Comparison of ENCODE assay signal across 8 cellular contexts in genomic region chr9:133957772-133958171, GRCh38. TPM values are rescaled to one million over a fixed set of nuclear protein-coding genes. Genes with fewer than 3 reads are reported as not detected.
DNase-seq lines count a peak whose midpoint lies in the region; ATAC-seq and TF ChIP-seq lines count a peak whose summit lies in the region.
"Not testable (repeated sequence)": the region's sequence is repeated elsewhere in the genome, so short reads cannot be mapped to it uniquely, and the experiment has no call there.

No MANE protein-coding gene starts in this region.

- not testable (repeated sequence) for H2BK15ac ChIP-seq in H9 (ENCODE audit: low read depth, low read length)

- H4K12ac ChIP-seq in trophoblast cell (ENCODE audit: low read depth, low read length), result not testable (repeated sequence)

- H2BK120ac ChIP-seq in H9 (ENCODE audit: low read depth, low read length, poor library complexity, severe bottlenecking); trophoblast cell (ENCODE audit: insufficient read depth, low read length, poor library complexity): not testable (repeated sequence)

- H3K4me1 ChIP-seq in BLaER1, result peaks cover 90% of the 10 kb centered on the region
- H3K4me1 ChIP-seq in H9 (ENCODE audit: insufficient read depth, low read length), result peaks cover 11% of the 10 kb centered on the region; the same call in 1 of the 2 replicates
- peaks cover 26% of the 10 kb centered on the region for H3K4me1 ChIP-seq in RWPE2 (ENCODE audit: insufficient read depth, poor library complexity, severe bottlenecking)
- peaks cover 22% of the 10 kb centered on the region for H3K4me1 ChIP-seq in foreskin keratinocyte
- H3K4me1 ChIP-seq in trophoblast cell (ENCODE audit: control insufficient read depth in 1 of 2, insufficient read depth in 2 of 2, low read length in 2 of 2), result peaks cover 53 to 56% of the 10 kb centered on the region in 2 experiments
- peaks cover 55 to 63% (median 57%) of the 10 kb centered on the region in 4 donors for H3K4me1 ChIP-seq in upper lobe of left lung

- peak overlapping the region; percentile 95 for H3K27ac ChIP-seq in BLaER1
- H3K27ac ChIP-seq in H9 (ENCODE audit: insufficient read length, low read depth, low read length); trophoblast cell (ENCODE audit: low read depth, low read length): not testable (repeated sequence)
- H3K27ac ChIP-seq in RWPE2 (ENCODE audit: poor library complexity, severe bottlenecking), result peak overlapping the region; percentile 73
- H3K27ac ChIP-seq in foreskin keratinocyte, result peak overlapping the region; percentile 57
- peak overlapping the region; percentile 52 to 81 (median 77) for H3K27ac ChIP-seq in upper lobe of left lung

- not testable (repeated sequence) for DNase-seq in H9; RWPE2 (ENCODE audit: low spot score); activated T-cell treated with anti-CD3 and anti-CD28 coated beads, Interleukin-2, amount 50 U/mL, for 4 hours; foreskin keratinocyte; naive B cell; trophoblast cell; upper lobe of left lung

- peaks cover 20% of the 10 kb centered on the region for H3K79me1 ChIP-seq in H9 (ENCODE audit: insufficient read depth, low read depth, low read length, poor library complexity, severe bottlenecking)
- H3K79me1 ChIP-seq in trophoblast cell (ENCODE audit: low read length), result peaks cover 11% of the 10 kb centered on the region

- not testable (repeated sequence) for H3K18ac ChIP-seq in H9 (ENCODE audit: insufficient read length, low read depth, low read length); trophoblast cell (ENCODE audit: low read length)

- not testable (repeated sequence) for H3K23me2 ChIP-seq in H9 (ENCODE audit: insufficient read length, low read depth, low read length, poor library complexity, severe bottlenecking)

- not testable (repeated sequence) for H2BK20ac ChIP-seq in H9 (ENCODE audit: low read depth, low read length, poor library complexity, severe bottlenecking)

- not testable (repeated sequence) for H2BK12ac ChIP-seq in H9 (ENCODE audit: insufficient read length, low read depth, low read length); trophoblast cell (ENCODE audit: low read length)

- H3K14ac ChIP-seq in H9 (ENCODE audit: insufficient read depth, low read length); trophoblast cell (ENCODE audit: low read length): not testable (repeated sequence)

- not testable (repeated sequence) for TF ChIP-seq CTCF in H9 (conservative IDR thresholded peaks at IDR 0.05); RWPE2 (IDR thresholded peaks at IDR 0.05; ENCODE audit: poor library complexity, severe bottlenecking); foreskin keratinocyte (conservative IDR thresholded peaks at IDR 0.05); upper lobe of left lung (IDR thresholded peaks at IDR 0.05)

- not testable (repeated sequence) for H3T11ph ChIP-seq in H9 (ENCODE audit: low read length)

- H3K4ac ChIP-seq in H9 (ENCODE audit: low read depth, low read length), result not testable (repeated sequence)
- peak overlapping the region; percentile 30 for H3K4ac ChIP-seq in trophoblast cell (ENCODE audit: low read depth, low read length)

- H3K27me3 Mint-ChIP-seq in H9 (ENCODE audit: low read depth); activated T-cell treated with anti-CD3 and anti-CD28 coated beads, Interleukin-2, amount 50 U/mL, for 4 hours (ENCODE audit: low read depth); naive B cell: not testable (repeated sequence)

- peaks cover 64 to 70% of the 10 kb centered on the region in 2 experiments for H3K4me1 Mint-ChIP-seq in H9
- H3K4me1 Mint-ChIP-seq in activated T-cell treated with anti-CD3 and anti-CD28 coated beads, Interleukin-2, amount 50 U/mL, for 4 hours (ENCODE audit: low read depth), result peaks cover 25% of the 10 kb centered on the region
- H3K4me1 Mint-ChIP-seq in naive B cell, result peaks cover 68 to 82% (median 79%) of the 10 kb centered on the region in 3 donors

- H3K4me3 Mint-ChIP-seq in H9 (peak overlapping the region; percentile 11 to 28; a peak in 2 of 5 replicates), naive B cell (peak overlapping the region in 7 of 8 donors; percentile 68 to 89 (median 81))
- peak overlapping the region; percentile 2 for H3K4me3 Mint-ChIP-seq in activated T-cell treated with anti-CD3 and anti-CD28 coated beads, Interleukin-2, amount 50 U/mL, for 4 hours

- not testable (repeated sequence) for TF ChIP-seq EP300 in upper lobe of left lung (IDR thresholded peaks at IDR 0.05)

- not testable (repeated sequence) for H2AK5ac ChIP-seq in H9 (ENCODE audit: insufficient read length, low read length); trophoblast cell (ENCODE audit: low read length)

- H3K27me3 ChIP-seq in BLaER1; H9 (ENCODE audit: insufficient read depth, low read length); RWPE2 (ENCODE audit: insufficient read depth, poor library complexity, severe bottlenecking); foreskin keratinocyte; trophoblast cell (ENCODE audit: insufficient read depth, low read length); upper lobe of left lung: not testable (repeated sequence)

- H4K91ac ChIP-seq in H9 (ENCODE audit: insufficient read length, low read depth, low read length); trophoblast cell (ENCODE audit: low read depth, low read length): not testable (repeated sequence)

- not testable (repeated sequence) for H3K79me2 ChIP-seq in H9 (ENCODE audit: insufficient read depth, low read length)
- H3K79me2 ChIP-seq in trophoblast cell (ENCODE audit: control insufficient read depth, insufficient read depth, low read length, poor library complexity), result peaks cover 55% of the 10 kb centered on the region

- WGBS in H9 (ENCODE audit: extremely low coverage, insufficient read length, low lambda C conversion rate), result no CpG with 5 or more reads among the region's 7 CpGs
- no CpG with 5 or more reads among the region's 7 CpGs for WGBS in trophoblast cell (ENCODE audit: extremely low coverage, insufficient coverage, insufficient read length)
- no CpG with 5 or more reads among the region's 7 CpGs for WGBS in upper lobe of left lung, 2 donors

- not testable (repeated sequence) for ATAC-seq in RWPE2 (ENCODE audit: low read depth); activated T-cell treated with anti-CD3 and anti-CD28 coated beads, Interleukin-2, amount 50 U/mL, for 4 hours; foreskin keratinocyte; naive B cell (ENCODE audit: low read depth in 2 of 2); upper lobe of left lung (ENCODE audit: low FRiP score in 2 of 2)

- H3K23ac ChIP-seq in H9 (ENCODE audit: insufficient read length, low read depth, low read length); trophoblast cell (ENCODE audit: low read length): not testable (repeated sequence)

- not testable (repeated sequence) for TF ChIP-seq POLR2A in upper lobe of left lung (IDR thresholded peaks at IDR 0.05)

- peak overlapping the region; percentile 100 for H3K4me2 ChIP-seq in BLaER1
- H3K4me2 ChIP-seq in H9 (ENCODE audit: insufficient read depth, insufficient read length, low read length); trophoblast cell (ENCODE audit: low read length): not testable (repeated sequence)

- not testable (repeated sequence) for H3K56ac ChIP-seq in H9 (ENCODE audit: insufficient read length, low read depth, low read length)

- not testable (repeated sequence) for H2BK5ac ChIP-seq in H9 (ENCODE audit: insufficient read length, low read length); trophoblast cell (ENCODE audit: low read depth, low read length, poor library complexity)

- not testable (repeated sequence) for H3K4me3 ChIP-seq in BLaER1; RWPE2 (ENCODE audit: severe bottlenecking); trophoblast cell (ENCODE audit: low read depth, low read length); upper lobe of left lung

- not testable (repeated sequence) for H3K36me3 Mint-ChIP-seq in H9 (ENCODE audit: insufficient read depth in 1 of 3, low read depth in 3 of 3); activated T-cell treated with anti-CD3 and anti-CD28 coated beads, Interleukin-2, amount 50 U/mL, for 4 hours (ENCODE audit: insufficient read depth); naive B cell

- H4K20me1 ChIP-seq in BLaER1, result peaks cover 60% of the 10 kb centered on the region
- not testable (repeated sequence) for H4K20me1 ChIP-seq in H9 (ENCODE audit: control insufficient read depth, insufficient read depth, insufficient read length)

- H2AFZ ChIP-seq in H9 (ENCODE audit: low read length); trophoblast cell (ENCODE audit: insufficient read depth, low read length, poor library complexity): not testable (repeated sequence)

- H3K9me3 Mint-ChIP-seq in H9; activated T-cell treated with anti-CD3 and anti-CD28 coated beads, Interleukin-2, amount 50 U/mL, for 4 hours; naive B cell: not testable (repeated sequence)

- not testable (repeated sequence) for H3K36me3 ChIP-seq in BLaER1, upper lobe of left lung
- H3K36me3 ChIP-seq in RWPE2 (ENCODE audit: low read depth), result peaks cover 11% of the 10 kb centered on the region; the same call in 1 of the 2 replicates
- peaks cover 12 to 15% of the 10 kb centered on the region in 2 experiments for H3K36me3 ChIP-seq in trophoblast cell (ENCODE audit: control insufficient read depth in 1 of 2, insufficient read depth in 2 of 2, low read length in 2 of 2)

- not testable (repeated sequence) for H4K5ac ChIP-seq in H9 (ENCODE audit: insufficient read length, low read depth, low read length)

- H3K9me3 ChIP-seq in BLaER1; H9 (ENCODE audit: control insufficient read depth, low read depth, low read length); RWPE2 (ENCODE audit: severe bottlenecking); trophoblast cell (ENCODE audit: insufficient read depth, low read depth, low read length); upper lobe of left lung: not testable (repeated sequence)

- peak overlapping the region in 2 of 3 experiments; percentile 88 to 95; a peak in 4 of 7 replicates for H3K27ac Mint-ChIP-seq in H9
- H3K27ac Mint-ChIP-seq in naive B cell, result peak overlapping the region in 4 of 6 donors; percentile 95 to 97 (median 96)

- not testable (repeated sequence) for H4K8ac ChIP-seq in H9 (replicated peaks; ENCODE audit: insufficient read length, low read depth, low read length); trophoblast cell (ENCODE audit: low read depth, low read length)

- H3K9ac ChIP-seq in BLaER1, result peak overlapping the region; percentile 86
- not testable (repeated sequence) for H3K9ac ChIP-seq in H9 (ENCODE audit: extremely low read depth, insufficient read length, low read length); trophoblast cell (ENCODE audit: low read length)

RNA-seq across cellular contexts. Expression of gene VAV2, which starts 34.4 kb away (rescaled TPM):
- total RNA-seq in H9 (2021), result 58.7 and 58.9 TPM in 2 replicates
- total RNA-seq in activated T-cell treated with anti-CD3 and anti-CD28 coated beads, Interleukin-2, amount 50 U/mL, for 4 hours, result 1 to 10 TPM; 2.7 to 3.7 (median 3.2) TPM
- 31.8 and 45.1 TPM in 2 replicates for total RNA-seq in foreskin keratinocyte
- polyA plus RNA-seq in foreskin keratinocyte, result 19.4 and 24.1 TPM in 2 replicates
- polyA plus RNA-seq in naive B cell (ENCODE audit: low read depth in 6 of 6), result 10 to 100 TPM in 5 of 6 donors, 1 to 10 TPM in 1; 5.7 to 33.3 (median 15.2) TPM
- 54.6 and 55.9 TPM in 2 replicates for polyA plus RNA-seq in trophoblast cell (2013)
- 10 to 100 TPM; 12.0 to 38.8 (median 22.0) TPM for total RNA-seq in upper lobe of left lung

Comparison
In these comparisons a context has a peak if more than half of its experiments do, and no peak if none do; other contexts are left out.
1. H3K4me3 Mint-ChIP-seq: peak in every context shown above with its lines; median percentile 81 in naive B cell; 20 in H9; 2 in activated T-cell treated with anti-CD3 and anti-CD28 coated beads, Interleukin-2, amount 50 U/mL, for 4 hours.